ENCODE assay signal across 16 cellular contexts in the genomic region with DNA sequence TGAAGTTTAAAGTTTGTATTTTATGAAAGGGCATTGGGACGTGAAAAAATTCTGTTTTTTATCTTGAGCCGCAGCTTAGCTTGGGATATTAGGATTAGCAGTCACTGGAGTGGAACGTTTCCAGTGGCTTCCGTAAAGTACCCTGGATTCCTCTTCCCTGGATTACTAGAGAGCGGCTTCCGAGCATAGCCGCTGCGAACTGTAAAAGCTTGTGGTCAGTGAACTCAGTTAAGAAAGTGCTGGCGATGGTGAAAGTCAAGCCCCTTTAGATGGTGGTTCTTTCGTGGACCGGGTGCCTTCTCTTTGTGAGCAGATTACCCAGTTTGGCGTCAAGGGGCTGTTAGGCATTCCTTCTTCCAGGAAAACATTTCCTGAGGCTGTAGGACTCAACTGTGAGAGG.
DNase-seq lines count a peak whose midpoint lies in the region; ATAC-seq and TF ChIP-seq lines count a peak whose summit lies in the region.
"Had no signal": no experiment of that assay in that cellular context is flagged by ENCODE, and none has a peak within 500 bp of the region (broad histone marks: within the 10 kb centered on the region; RNA-seq: fewer than 3 reads in every experiment).

No MANE protein-coding gene starts in this region.

- peaks cover 98% of the 10 kb centered on the region for H4K20me1 ChIP-seq in smooth muscle cell (ENCODE audit: low read depth)

- peak overlapping the region; percentile 24 for H3K27ac Mint-ChIP-seq in T-helper 17 cell

- peaks cover 42% of the 10 kb centered on the region for H3K27me3 ChIP-seq in smooth muscle cell (ENCODE audit: low read depth)
- H3K27me3 ChIP-seq: SJCRH30 had no signal

- DNase-seq in NCI-H345 treated with DMSO at 0.1 percent for 48 hours (lab: John Stamatoyannopoulos, UW; ENCODE audit: unreplicated experiment) (peak; percentile 93), NCI-H345 (lab: John Stamatoyannopoulos, UW) (no peak), T-helper 17 cell (no peak), iris pigment epithelial cell (ENCODE audit: low read depth) (peak; percentile 32), smooth muscle cell (lab: John Stamatoyannopoulos, UW; ENCODE audit: unreplicated experiment) (no peak), lower leg skin (ENCODE audit: low spot score in 2 of 2) (no peak), mucosa of descending colon (no peak)
- DNase-seq: GOT3, NCI-H1092, NCI-H187, NCI-H510A, RPMI8226, SJCRH30 had no signal

- H3K4me3 ChIP-seq in smooth muscle cell, result no peak overlapping the region
- H3K4me3 ChIP-seq in lower leg skin (ENCODE audit: low read depth, poor library complexity, severe bottlenecking), result no peak overlapping the region
- no peak overlapping the region for H3K4me3 ChIP-seq in mucosa of descending colon
- H3K4me3 ChIP-seq: K562, SJCRH30 had no signal

- H3K9ac ChIP-seq in smooth muscle cell (ENCODE audit: low read depth), result no peak overlapping the region

- H3K4me1 ChIP-seq in smooth muscle cell (ENCODE audit: low read depth) (peaks cover 10% of the 10 kb centered on the region), mucosa of descending colon (ENCODE audit: low read depth) (peaks cover 13% of the 10 kb centered on the region)
- H3K4me1 ChIP-seq: SJCRH30 had no signal

- no peaks in the 10 kb centered on the region for H3K27me3 Mint-ChIP-seq in T-helper 17 cell

- intact Hi-C loops in lower leg skin (cut with DNase I; ENCODE audit: low total_unique reads) (no loop called here), mucosa of descending colon (cut with DNase I, micrococcal nuclease) (no loop called here)

- H3K4me2 ChIP-seq in smooth muscle cell, result peak overlapping the region; percentile 68

- H3F3A ChIP-seq in smooth muscle cell (ENCODE audit: low read depth), result peaks cover 14% of the 10 kb centered on the region

- peaks cover 14% of the 10 kb centered on the region for H3K36me3 Mint-ChIP-seq in T-helper 17 cell (ENCODE audit: low read depth)

- H2AFZ ChIP-seq in smooth muscle cell (ENCODE audit: low read depth), result no peak overlapping the region

- no peak for TF ChIP-seq POLR2A in lower leg skin (IDR thresholded peaks at IDR 0.05)

- no peak for ATAC-seq in T-helper 17 cell
- no peak for ATAC-seq in GM18520 (IDR thresholded peaks at IDR 0.05; ENCODE audit: unreplicated experiment)
- no peak for ATAC-seq in mucosa of descending colon
- ATAC-seq: K562 had no signal

- H3K9me3 ChIP-seq in T-helper 17 cell (ENCODE audit: control insufficient read depth, low read length, poor library complexity, severe bottlenecking) (no peaks in the 10 kb centered on the region), smooth muscle cell (replicated peaks; ENCODE audit: low read depth) (no peaks in the 10 kb centered on the region), mucosa of descending colon (no peaks in the 10 kb centered on the region)
- H3K9me3 ChIP-seq: SJCRH30 had no signal

- H3K4me3 Mint-ChIP-seq in T-helper 17 cell, result no peak overlapping the region

- H3K36me3 ChIP-seq in smooth muscle cell (ENCODE audit: low read depth) (no peaks in the 10 kb centered on the region), mucosa of descending colon (ENCODE audit: low read depth) (no peaks in the 10 kb centered on the region)
- H3K36me3 ChIP-seq: SJCRH30 had no signal

- WGBS in smooth muscle cell (ENCODE audit: low lambda C conversion rate), result 17% methylated on average over 12 of the region's 12 CpGs
- 94% methylated on average over 12 of the region's 12 CpGs for WGBS in lower leg skin, 2 donors

- no peak overlapping the region for H3K27ac ChIP-seq in smooth muscle cell (ENCODE audit: low read depth)
- H3K27ac ChIP-seq: C4-2B, SJCRH30 had no signal

- no peaks in the 10 kb centered on the region for H3K79me2 ChIP-seq in smooth muscle cell (ENCODE audit: low read depth)

- H3K4me1 Mint-ChIP-seq in T-helper 17 cell, result peaks cover 43% of the 10 kb centered on the region

- no peak for TF ChIP-seq CTCF in smooth muscle cell (IDR thresholded peaks at IDR 0.05; ENCODE audit: borderline replicate concordance, insufficient read depth, poor library complexity, severe bottlenecking)
- no peak for TF ChIP-seq CTCF in lower leg skin (IDR thresholded peaks at IDR 0.05)
- TF ChIP-seq CTCF in mucosa of descending colon (IDR thresholded peaks at IDR 0.05), result no peak

Comparison
In these comparisons a context has a peak if more than half of its experiments do, and no peak if none do; other contexts are left out.
1. DNase-seq: peak in NCI-H345 treated with DMSO at 0.1 percent for 48 hours (single experiment) and iris pigment epithelial cell (single experiment); none in NCI-H345 (single experiment), T-helper 17 cell (0 of 3), smooth muscle cell (single experiment), lower leg skin (0 of 2) and mucosa of descending colon (0 of 3).